In the genomic region with DNA sequence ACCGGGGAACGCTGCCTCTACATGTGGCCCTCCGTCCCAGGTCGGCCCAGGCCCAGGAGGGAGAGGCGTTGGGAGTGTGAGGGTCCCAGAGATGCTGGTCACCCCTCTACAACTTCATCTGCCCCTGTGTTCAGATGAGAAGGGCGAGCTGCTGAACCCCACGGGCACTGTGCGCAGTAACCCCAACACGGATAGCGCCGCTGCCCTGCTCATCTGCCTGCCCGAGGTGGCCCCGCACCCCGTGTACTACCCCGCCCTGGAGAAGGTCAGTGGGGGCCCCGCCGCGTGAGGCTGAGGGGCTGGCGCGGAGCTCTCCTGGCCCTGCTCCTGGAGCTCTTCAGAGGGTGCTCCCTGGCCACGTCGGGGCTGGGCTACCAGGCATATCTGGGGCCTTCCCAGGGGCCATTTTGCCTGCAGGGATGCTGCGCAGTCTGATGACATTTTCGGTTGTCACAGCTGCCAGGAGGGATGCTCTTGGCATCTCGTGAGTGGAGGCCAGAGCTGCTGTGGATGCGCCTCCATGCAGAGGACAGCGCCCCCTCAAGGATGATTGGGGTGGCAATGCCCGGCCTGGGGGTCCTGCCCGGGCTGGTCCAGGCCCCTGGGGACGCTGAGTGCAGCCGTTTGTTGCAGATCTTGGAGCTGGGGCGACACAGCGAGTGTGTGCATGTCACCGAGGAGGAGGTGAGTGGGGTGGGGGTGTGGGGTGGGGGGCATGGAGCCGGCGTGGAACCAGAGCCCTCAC, we compare ENCODE assay signal across 15 cellular contexts.
A peak's percentile ranks its signal among the peaks of the same experiment; 100 is the strongest.
DNase-seq lines count a peak whose midpoint lies in the region; ATAC-seq and TF ChIP-seq lines count a peak whose summit lies in the region.
"Had no signal": no experiment of that assay in that cellular context is flagged by ENCODE, and none has a peak within 500 bp of the region (broad histone marks: within the 10 kb centered on the region; RNA-seq: fewer than 3 reads in every experiment).

No MANE protein-coding gene starts in this region.

- peaks cover 18% of the 10 kb centered on the region for H3K36me3 ChIP-seq in osteoblast (ENCODE audit: insufficient read depth, low read length)

- TF ChIP-seq CTCF in HFFc6 (IDR thresholded peaks at IDR 0.05) (peak; percentile 64), osteoblast (IDR thresholded peaks at IDR 0.05; ENCODE audit: extremely low read depth, low read depth, low read length) (no peak)

- H3K9me3 Mint-ChIP-seq in activated CD4-positive, alpha-beta T cell treated with anti-CD3 and anti-CD28 coated beads, Interleukin-2, amount 10 ng/mL, durations not matched to agents 7 days and 5 days, result no peaks in the 10 kb centered on the region
- H3K9me3 Mint-ChIP-seq in activated CD4-positive, alpha-beta T cell treated with anti-CD3 and anti-CD28 coated beads for 36 hours (ENCODE audit: low read depth), result peaks cover 9% of the 10 kb centered on the region
- H3K9me3 Mint-ChIP-seq in HFFc6, result peaks cover 14% of the 10 kb centered on the region
- H3K9me3 Mint-ChIP-seq in activated naive CD8-positive, alpha-beta T cell treated with anti-CD3 and anti-CD28 coated beads, Interleukin-2, amount 50 U/mL, for 24 hours, result no peaks in the 10 kb centered on the region

- POLR2A ChIA-PET in activated CD4-positive, alpha-beta T cell treated with anti-CD3 and anti-CD28 coated beads, Interleukin-2, amount 10 ng/mL, durations not matched to agents 7 days and 5 days (lab: Charles Lee), result no interaction called here
- POLR2A ChIA-PET in activated CD4-positive, alpha-beta T cell treated with anti-CD3 and anti-CD28 coated beads for 36 hours (lab: Charles Lee), result interaction anchor here (0.6 to 0.9 kb wide), 2 partner anchors 14 to 132 kb away, joined by 3 read pairs; no protein-coding TSS in a partner anchor

- H3K27me3 ChIP-seq in osteoblast (ENCODE audit: insufficient read depth, low read length), result no peaks in the 10 kb centered on the region
- H3K27me3 ChIP-seq: body of pancreas, upper lobe of right lung had no signal

- intact Hi-C loops in activated CD4-positive, alpha-beta T cell treated with anti-CD3 and anti-CD28 coated beads for 36 hours (cut with DNase I, micrococcal nuclease), result loop anchor here (1.0 to 5.0 kb wide), 3 partner anchors 48 to 312 kb away; a partner anchor contains a TSS

- H2AFZ ChIP-seq in osteoblast (ENCODE audit: low read length), result no peak overlapping the region

- H3K27ac ChIP-seq in osteoblast (ENCODE audit: low read depth, low read length), result no peak overlapping the region
- H3K27ac ChIP-seq: body of pancreas, psoas muscle, upper lobe of right lung, VCaP had no signal

- H3K79me2 ChIP-seq in osteoblast (ENCODE audit: insufficient read depth, low read length), result no peaks in the 10 kb centered on the region

- H3K4me3 ChIP-seq in osteoblast (ENCODE audit: insufficient read depth, low read length), result no peak overlapping the region
- H3K4me3 ChIP-seq: body of pancreas, psoas muscle, upper lobe of right lung had no signal

- H3K36me3 Mint-ChIP-seq in activated CD4-positive, alpha-beta T cell treated with anti-CD3 and anti-CD28 coated beads, Interleukin-2, amount 10 ng/mL, durations not matched to agents 7 days and 5 days (ENCODE audit: low read depth), result peaks cover 85% of the 10 kb centered on the region
- peaks cover 85% of the 10 kb centered on the region for H3K36me3 Mint-ChIP-seq in activated CD4-positive, alpha-beta T cell treated with anti-CD3 and anti-CD28 coated beads for 36 hours (ENCODE audit: low read depth)
- peaks cover 19% of the 10 kb centered on the region for H3K36me3 Mint-ChIP-seq in HFFc6 (ENCODE audit: low read depth)
- peaks cover 60% of the 10 kb centered on the region for H3K36me3 Mint-ChIP-seq in activated naive CD8-positive, alpha-beta T cell treated with anti-CD3 and anti-CD28 coated beads, Interleukin-2, amount 50 U/mL, for 24 hours (ENCODE audit: low read depth)

- peaks cover 76% of the 10 kb centered on the region for H3K4me1 Mint-ChIP-seq in activated CD4-positive, alpha-beta T cell treated with anti-CD3 and anti-CD28 coated beads, Interleukin-2, amount 10 ng/mL, durations not matched to agents 7 days and 5 days
- H3K4me1 Mint-ChIP-seq in activated CD4-positive, alpha-beta T cell treated with anti-CD3 and anti-CD28 coated beads for 36 hours, result peaks cover 65% of the 10 kb centered on the region
- peaks cover 11% of the 10 kb centered on the region for H3K4me1 Mint-ChIP-seq in HFFc6 (ENCODE audit: low read depth)
- peaks cover 64% of the 10 kb centered on the region for H3K4me1 Mint-ChIP-seq in activated naive CD8-positive, alpha-beta T cell treated with anti-CD3 and anti-CD28 coated beads, Interleukin-2, amount 50 U/mL, for 24 hours

- no peaks in the 10 kb centered on the region for H4K20me1 ChIP-seq in osteoblast (ENCODE audit: insufficient read depth, low read length)

- ATAC-seq in activated CD4-positive, alpha-beta T cell treated with anti-CD3 and anti-CD28 coated beads for 36 hours, result no peak
- ATAC-seq in activated naive CD8-positive, alpha-beta T cell treated with anti-CD3 and anti-CD28 coated beads, Interleukin-2, amount 50 U/mL, for 24 hours, result no peak
- no peak for ATAC-seq in HG03025 (IDR thresholded peaks at IDR 0.05; ENCODE audit: low FRiP score, unreplicated experiment)
- ATAC-seq: body of pancreas, upper lobe of right lung had no signal

- H3K27ac Mint-ChIP-seq in activated CD4-positive, alpha-beta T cell treated with anti-CD3 and anti-CD28 coated beads, Interleukin-2, amount 10 ng/mL, durations not matched to agents 7 days and 5 days, result peak overlapping the region; percentile 85
- H3K27ac Mint-ChIP-seq in activated CD4-positive, alpha-beta T cell treated with anti-CD3 and anti-CD28 coated beads for 36 hours, result no peak overlapping the region
- H3K27ac Mint-ChIP-seq in HFFc6, result peak overlapping the region; percentile 85; the same call in 1 of the 2 replicates
- peak overlapping the region; percentile 52 for H3K27ac Mint-ChIP-seq in activated naive CD8-positive, alpha-beta T cell treated with anti-CD3 and anti-CD28 coated beads, Interleukin-2, amount 50 U/mL, for 24 hours

- no peak overlapping the region for H3K4me3 Mint-ChIP-seq in activated CD4-positive, alpha-beta T cell treated with anti-CD3 and anti-CD28 coated beads, Interleukin-2, amount 10 ng/mL, durations not matched to agents 7 days and 5 days
- no peak overlapping the region for H3K4me3 Mint-ChIP-seq in activated CD4-positive, alpha-beta T cell treated with anti-CD3 and anti-CD28 coated beads for 36 hours
- H3K4me3 Mint-ChIP-seq in HFFc6, result no peak overlapping the region
- no peak overlapping the region for H3K4me3 Mint-ChIP-seq in activated naive CD8-positive, alpha-beta T cell treated with anti-CD3 and anti-CD28 coated beads, Interleukin-2, amount 50 U/mL, for 24 hours

- H3K27me3 Mint-ChIP-seq in activated CD4-positive, alpha-beta T cell treated with anti-CD3 and anti-CD28 coated beads, Interleukin-2, amount 10 ng/mL, durations not matched to agents 7 days and 5 days, result no peaks in the 10 kb centered on the region
- H3K27me3 Mint-ChIP-seq in activated CD4-positive, alpha-beta T cell treated with anti-CD3 and anti-CD28 coated beads for 36 hours, result no peaks in the 10 kb centered on the region
- H3K27me3 Mint-ChIP-seq in HFFc6 (ENCODE audit: insufficient read depth), result no peaks in the 10 kb centered on the region; the same call in 1 of the 2 replicates
- no peaks in the 10 kb centered on the region for H3K27me3 Mint-ChIP-seq in activated naive CD8-positive, alpha-beta T cell treated with anti-CD3 and anti-CD28 coated beads, Interleukin-2, amount 50 U/mL, for 24 hours

- no peak overlapping the region for H3K4me2 ChIP-seq in osteoblast (ENCODE audit: insufficient read depth, low read length)

- CTCF ChIA-PET in activated CD4-positive, alpha-beta T cell treated with anti-CD3 and anti-CD28 coated beads, Interleukin-2, amount 10 ng/mL, durations not matched to agents 7 days and 5 days (lab: Charles Lee), result interaction anchor here (0.6 to 8.3 kb wide), 7 partner anchors 10 to 1295 kb away, joined by 3 to 78 read pairs (median 5); no protein-coding TSS in a partner anchor
- CTCF ChIA-PET in activated CD4-positive, alpha-beta T cell treated with anti-CD3 and anti-CD28 coated beads for 36 hours (lab: Charles Lee), result interaction anchor here (0.6 to 4.0 kb wide), 12 partner anchors 9 to 840 kb away, joined by 3 to 20 read pairs (median 4); a partner anchor contains a TSS

- no peak for DNase-seq in activated CD4-positive, alpha-beta T cell treated with anti-CD3 and anti-CD28 coated beads, Interleukin-2, amount 10 ng/mL, durations not matched to agents 7 days and 5 days
- no peak for DNase-seq in activated CD4-positive, alpha-beta T cell treated with anti-CD3 and anti-CD28 coated beads for 36 hours
- DNase-seq in HFFc6, result no peak
- no peak for DNase-seq in activated naive CD8-positive, alpha-beta T cell treated with anti-CD3 and anti-CD28 coated beads, Interleukin-2, amount 50 U/mL, for 24 hours
- peak; percentile 71 for DNase-seq in osteoblast (ENCODE audit: insufficient read length, low spot score, missing footprints)
- DNase-seq in COLO829 (ENCODE audit: low spot score), result no peak
- DNase-seq in DMS 273 treated with DMSO at 0.1 percent for 48 hours (lab: John Stamatoyannopoulos, UW), result no peak
- DNase-seq: body of pancreas, EL, NCI-H187, psoas muscle, SHP77 treated with DMSO at 0.1 percent for 48 hours, upper lobe of right lung had no signal

- H3K4me1 ChIP-seq in osteoblast (ENCODE audit: insufficient read depth, low read length), result peaks cover 10% of the 10 kb centered on the region
- H3K4me1 ChIP-seq: body of pancreas, psoas muscle had no signal

- peaks cover 9% of the 10 kb centered on the region for H3K9me3 ChIP-seq in osteoblast (ENCODE audit: low read depth, low read length)
- H3K9me3 ChIP-seq: psoas muscle, upper lobe of right lung had no signal
